7 cellular contexts compared by ENCODE assay signal in the genomic region with DNA sequence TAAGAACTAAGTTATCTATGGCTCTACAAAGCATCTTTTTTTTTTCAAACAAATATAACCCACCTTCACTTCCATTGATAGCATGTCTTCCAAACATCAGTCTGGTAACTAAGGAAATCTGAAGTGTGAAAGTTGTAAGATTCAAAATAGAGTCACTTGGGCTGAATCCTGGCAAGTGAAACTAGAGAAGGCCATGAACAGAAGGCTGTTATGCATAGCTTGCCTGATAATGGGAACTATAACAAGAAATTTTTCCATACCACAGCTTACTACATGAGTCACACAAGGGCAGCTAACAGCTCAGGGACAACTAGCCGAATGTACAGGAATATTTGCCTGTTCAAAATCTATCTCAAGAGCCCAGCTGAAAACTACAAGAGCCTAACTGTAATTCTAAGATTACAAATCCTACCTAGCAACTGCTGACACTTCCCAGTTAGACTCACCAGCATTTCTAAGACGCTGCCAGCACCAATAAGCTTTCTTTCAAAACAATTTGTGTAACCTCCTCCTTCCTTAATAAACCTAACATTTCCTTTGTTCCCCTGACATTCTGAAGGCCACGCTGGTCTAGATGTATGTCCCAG.
DNase-seq lines count a peak whose midpoint lies in the region; ATAC-seq and TF ChIP-seq lines count a peak whose summit lies in the region.

No MANE protein-coding gene starts in this region.

- no peak overlapping the region for H3K27ac ChIP-seq in esophagus squamous epithelium

- no peak for TF ChIP-seq POLR2A in esophagus squamous epithelium (IDR thresholded peaks at IDR 0.05)

- H3K36me3 ChIP-seq in esophagus squamous epithelium = no peaks in the 10 kb centered on the region

- ATAC-seq in GM18520 (IDR thresholded peaks at IDR 0.05; ENCODE audit: unreplicated experiment) (peak; percentile 87), HG02623 (IDR thresholded peaks at IDR 0.05; ENCODE audit: unreplicated experiment) (peak; percentile 96)

- WGBS in esophagus squamous epithelium, 2 donors = 14 to 27% methylated on average over 3 of the region's 3 CpGs

- no peak for TF ChIP-seq CTCF in esophagus squamous epithelium (IDR thresholded peaks at IDR 0.05)

- no peaks in the 10 kb centered on the region for H3K27me3 ChIP-seq in esophagus squamous epithelium

- H3K9me3 ChIP-seq in esophagus squamous epithelium = no peaks in the 10 kb centered on the region

- no peak overlapping the region for H3K4me3 ChIP-seq in esophagus squamous epithelium

- intact Hi-C loops in esophagus squamous epithelium (cut with DNase I) = no loop called here

- H3K4me1 ChIP-seq in esophagus squamous epithelium = no peaks in the 10 kb centered on the region

- DNase-seq in NCI-H146 treated with DMSO at 0.1 percent for 48 hours (lab: John Stamatoyannopoulos, UW; ENCODE audit: unreplicated experiment) (peak; percentile 28), dermis blood vessel endothelial cell (peak; percentile 57), superior temporal gyrus (ENCODE audit: extremely low spot score) (peak; percentile 54), esophagus squamous epithelium (lab: John Stamatoyannopoulos, UW) (no peak)
- DNase-seq in activated CD4-positive, alpha-beta T cell treated with anti-CD3 and anti-CD28 coated beads, Interleukin-2, amount 50 U/mL, for 1 hour = no peak

Comparison
In these comparisons a context has a peak if more than half of its experiments do, and no peak if none do; other contexts are left out.
1. DNase-seq: peak in NCI-H146 treated with DMSO at 0.1 percent for 48 hours (single experiment), dermis blood vessel endothelial cell (single experiment) and superior temporal gyrus (single experiment); none in activated CD4-positive, alpha-beta T cell treated with anti-CD3 and anti-CD28 coated beads, Interleukin-2, amount 50 U/mL, for 1 hour (single experiment) and esophagus squamous epithelium (single experiment).